Comparison of ENCODE assay signal across 22 cellular contexts in genomic region chr6:152426276-152426675, GRCh38.
DNase-seq lines count a peak whose midpoint lies in the region; ATAC-seq, FAIRE-seq and TF ChIP-seq lines count a peak whose summit lies in the region.
"Had no signal": no experiment of that assay in that cellular context is flagged by ENCODE, and none has a peak within 500 bp of the region (broad histone marks: within the 10 kb centered on the region; RNA-seq: fewer than 3 reads in every experiment).

No MANE protein-coding gene starts in this region.

- H3K4me2 ChIP-seq in GM23338 (no peak overlapping the region), GM12878 (ENCODE audit: control insufficient read depth, insufficient read depth) (no peak overlapping the region), keratinocyte (ENCODE audit: control insufficient read depth, extremely low read depth, insufficient read depth, low read depth, low read length) (no peak overlapping the region), neuronal stem cell (ENCODE audit: insufficient read depth, low read length, poor library complexity, severe bottlenecking) (no peak overlapping the region)
- H3K4me2 ChIP-seq: A549 had no signal

- no TSS peak for BruUV-seq in GM12878 (replicated peaks; lab: Mats Ljungman, UMichigan)

- no peak overlapping the region for H3K14ac ChIP-seq in neuronal stem cell (ENCODE audit: low read length)

- H3K9ac ChIP-seq in GM12878 (ENCODE audit: control insufficient read depth, insufficient read depth, low read length), result no peak overlapping the region
- H3K9ac ChIP-seq in keratinocyte (ENCODE audit: control insufficient read depth, extremely low read depth, insufficient read depth, low read length), result no peak overlapping the region
- H3K9ac ChIP-seq in neuronal stem cell (ENCODE audit: low read depth, low read length, poor library complexity), result no peak overlapping the region

- no peak overlapping the region for H2BK5ac ChIP-seq in neuronal stem cell (ENCODE audit: low read length)

- H3K4me1 Mint-ChIP-seq in GM23338, result no peaks in the 10 kb centered on the region
- H3K4me1 Mint-ChIP-seq: CD4-positive, alpha-beta memory T cell had no signal

- intact Hi-C loops in GM12878 (cut with micrococcal nuclease; ENCODE audit: unreplicated experiment), result no loop called here
- intact Hi-C loops in upper lobe of right lung (cut with DNase I), result no loop called here

- H3K9me3 Mint-ChIP-seq in GM23338, result no peaks in the 10 kb centered on the region; the same call in 2 of the 3 replicates

- no peaks in the 10 kb centered on the region for H3K9me1 ChIP-seq in keratinocyte (ENCODE audit: control insufficient read depth, extremely low read depth, insufficient read depth, low read length)

- H3F3A ChIP-seq in GM23338 (replicated peaks; ENCODE audit: low read depth), result no peaks in the 10 kb centered on the region

- no peak overlapping the region for H4K8ac ChIP-seq in neuronal stem cell (ENCODE audit: low read depth, low read length)

- in situ Hi-C loops in GM12878 (cut with MboI), result no loop called here

- H3K36me3 Mint-ChIP-seq in GM23338 (ENCODE audit: low read depth), result no peaks in the 10 kb centered on the region; the same call in 2 of the 3 replicates
- H3K36me3 Mint-ChIP-seq: CD4-positive, alpha-beta memory T cell had no signal

- H3K79me1 ChIP-seq in neuronal stem cell (ENCODE audit: low read depth, low read length), result no peaks in the 10 kb centered on the region

- H4K91ac ChIP-seq in neuronal stem cell (ENCODE audit: low read depth, low read length, poor library complexity), result no peak overlapping the region

- no peak for TF ChIP-seq EP300 in GM12878 (IDR thresholded peaks at IDR 0.05; ENCODE audit: borderline replicate concordance in 1 of 2, control insufficient read depth in 1 of 2, low read depth in 2 of 2, low read length in 2 of 2)

- ATAC-seq in GM23338 (no peak; the same call in 2 of the 3 replicates), GM12878 (peak; percentile 21; the same call in 1 of the 3 replicates), upper lobe of right lung (peak; percentile 74), GM21528 (IDR thresholded peaks at IDR 0.05; ENCODE audit: low FRiP score, unreplicated experiment) (no peak), GM18909 (IDR thresholded peaks at IDR 0.05; ENCODE audit: poor library complexity, unreplicated experiment) (no peak)
- ATAC-seq: A549, Panc1 had no signal

- WGBS in GM12878 (ENCODE audit: insufficient coverage, insufficient replicate concordance, low lambda C conversion rate, missing lambda C conversion rate), result 5% methylated on average over 6 of the region's 6 CpGs
- no CpG with 5 or more reads among the region's 6 CpGs for WGBS in neuronal stem cell (ENCODE audit: extremely low coverage in 2 of 2, insufficient read length in 2 of 2, insufficient replicate concordance in 1 of 2), 2 donors

- H3K4me3 Mint-ChIP-seq in GM23338, result no peak overlapping the region
- H3K4me3 Mint-ChIP-seq: CD4-positive, alpha-beta memory T cell had no signal

- no peak for TF ChIP-seq POLR2A in GM12878 (IDR thresholded peaks at IDR 0.05; ENCODE audit: low read depth, low read length)

- H2BK15ac ChIP-seq in neuronal stem cell (ENCODE audit: low read length), result no peak overlapping the region

- H3K79me2 ChIP-seq in GM23338 (replicated peaks; ENCODE audit: insufficient read depth) (no peaks in the 10 kb centered on the region), GM12878 (ENCODE audit: control insufficient read depth, insufficient read depth, low read length) (no peaks in the 10 kb centered on the region), keratinocyte (ENCODE audit: control insufficient read depth, insufficient read depth, low read length) (no peaks in the 10 kb centered on the region)

- SMC1A ChIA-PET in GM12878 (lab: Charles Lee; ENCODE audit: uncharacterized antibody, unreplicated experiment), result no interaction called here

- POLR2A ChIA-PET in GM12878 (lab: Charles Lee), result no interaction called here

- H3K9me2 ChIP-seq in GM23338 (ENCODE audit: insufficient read depth), result 0 out of 2 replicates have a peak, but pooled peaks cover 4% of the 10 kb centered on the region

- dilution Hi-C loops in keratinocyte (cut with MboI; ENCODE audit: extremely low pct_ligation_motif_present, low sequenced_read_pairs), result no loop called here

- no peak overlapping the region for H2BK12ac ChIP-seq in neuronal stem cell (ENCODE audit: low read length)

- no peaks in the 10 kb centered on the region for H3K9me3 ChIP-seq in GM12878 (replicated peaks; ENCODE audit: control insufficient read depth, insufficient read depth, low read length)
- H3K9me3 ChIP-seq in keratinocyte (ENCODE audit: control insufficient read depth, low read depth, low read length), result no peaks in the 10 kb centered on the region
- H3K9me3 ChIP-seq in upper lobe of right lung, result no peaks in the 10 kb centered on the region
- H3K9me3 ChIP-seq in neuronal stem cell (replicated peaks in 1 of 2; ENCODE audit: control insufficient read depth in 2 of 2, insufficient read depth in 1 of 2, low read depth in 1 of 2, low read length in 2 of 2), result no peaks in the 10 kb centered on the region
- H3K9me3 ChIP-seq: A549 had no signal

- FAIRE-seq in GM12878 (lab: Jason Lieb, UNC) (no peak), keratinocyte (lab: Jason Lieb, UNC) (no peak)
- FAIRE-seq: A549, H54 had no signal

- H3K18ac ChIP-seq in neuronal stem cell (ENCODE audit: low read length), result no peak overlapping the region

- H3K27me3 Mint-ChIP-seq in GM23338 (ENCODE audit: insufficient read depth, low read depth, poor library complexity), result peaks cover 2% of the 10 kb centered on the region

- H3K4ac ChIP-seq in neuronal stem cell (ENCODE audit: low read length), result no peak overlapping the region

- H3K27ac ChIP-seq in GM23338 (ENCODE audit: low read depth) (no peak overlapping the region), GM12878 (ENCODE audit: control insufficient read depth, insufficient read depth) (no peak overlapping the region), keratinocyte (ENCODE audit: control insufficient read depth, insufficient read depth, low read length) (no peak overlapping the region), upper lobe of right lung (no peak overlapping the region), neuronal stem cell (replicated peaks; ENCODE audit: low read length) (no peak overlapping the region)
- H3K27ac ChIP-seq: A549, RWPE1 had no signal

- H3K27me3 ChIP-seq in GM23338 (ENCODE audit: insufficient read depth) (no peaks in the 10 kb centered on the region), GM12878 (replicated peaks in 1 of 2; ENCODE audit: control insufficient read depth in 2 of 2, insufficient read depth in 2 of 2, low read length in 1 of 2) (no peaks in the 10 kb centered on the region; a peak in 1 of 4 replicates), keratinocyte (ENCODE audit: control insufficient read depth, extremely low read depth, insufficient read depth, low read length) (no peaks in the 10 kb centered on the region), upper lobe of right lung (no peaks in the 10 kb centered on the region), neuronal stem cell (ENCODE audit: control insufficient read depth in 3 of 3, insufficient read depth in 3 of 3, low read depth in 1 of 3, low read length in 3 of 3) (no peaks in the 10 kb centered on the region)

- H3K4me3 ChIP-seq in GM23338 (no peak overlapping the region), GM12878 (no peak overlapping the region), keratinocyte (ENCODE audit: control insufficient read depth in 2 of 3, extremely low read depth in 1 of 3, insufficient read depth in 2 of 3, low read depth in 1 of 3, low read length in 3 of 3) (no peak overlapping the region), upper lobe of right lung (no peak overlapping the region), neuronal stem cell (ENCODE audit: low read length in 2 of 2) (no peak overlapping the region)
- H3K4me3 ChIP-seq: A549 had no signal

- H2AFZ ChIP-seq in GM23338, result peak overlapping the region; percentile 28; the same call in 1 of the 2 replicates
- H2AFZ ChIP-seq in GM12878 (ENCODE audit: control insufficient read depth, low read depth, low read length), result no peak overlapping the region
- peak overlapping the region; percentile 38 for H2AFZ ChIP-seq in keratinocyte (ENCODE audit: control insufficient read depth, low read length)
- H2AFZ ChIP-seq in neuronal stem cell (ENCODE audit: low read length), result no peak overlapping the region

- H3K23ac ChIP-seq in neuronal stem cell (ENCODE audit: low read depth, low read length, poor library complexity), result no peak overlapping the region

- H2BK120ac ChIP-seq in neuronal stem cell (ENCODE audit: low read depth, low read length), result no peak overlapping the region

- TF ChIP-seq CTCF in GM23338 (conservative IDR thresholded peaks at IDR 0.05; ENCODE audit: low read depth in 2 of 2) (no peak), GM12878 (IDR thresholded peaks at IDR 0.05 in 2 of 3, conservative IDR thresholded peaks at IDR 0.05 in 1 of 3; ENCODE audit: control insufficient read depth in 2 of 3, extremely low read depth in 1 of 3, insufficient read depth in 1 of 3, low read depth in 3 of 3, low read length in 3 of 3) (no peak), keratinocyte (optimal IDR thresholded peaks at IDR 0.05 in 1 of 3, IDR thresholded peaks at IDR 0.05 in 1 of 3, conservative IDR thresholded peaks at IDR 0.05 in 1 of 3; ENCODE audit: extremely low read depth in 1 of 3, insufficient read depth in 2 of 3, low read length in 3 of 3) (peak in 1 of 3 experiments; percentile 42), upper lobe of right lung (IDR thresholded peaks at IDR 0.05) (no peak)

- DNase-seq in GM23338 (ENCODE audit: low spot score), result no peak
- no peak for DNase-seq in GM12878 (ENCODE audit: low read depth, low spot score)
- no peak for DNase-seq in keratinocyte (ENCODE audit: low read depth, low spot score)
- no peak for DNase-seq in upper lobe of right lung
- DNase-seq in neuronal stem cell (ENCODE audit: low spot score), result no peak
- DNase-seq: C1 segment of cervical spinal cord; CD4-positive, alpha-beta memory T cell; COR-L47; DMS53; IMR-90; KG1; MM.1S; NCI-H2029; NCI-H446; NCI-H524 treated with DMSO at 0.1 percent for 48 hours; SHP77 had no signal

- H2AK5ac ChIP-seq in neuronal stem cell (ENCODE audit: low read depth, low read length), result no peak overlapping the region

- CTCF ChIA-PET in GM12878 (lab: Yijun Ruan, JAX), result no interaction called here

- H4K20me1 ChIP-seq in GM23338 (replicated peaks; ENCODE audit: insufficient read depth) (no peaks in the 10 kb centered on the region), GM12878 (ENCODE audit: control insufficient read depth, insufficient read depth) (no peaks in the 10 kb centered on the region), keratinocyte (ENCODE audit: control insufficient read depth, extremely low read depth, insufficient read depth, low read length) (no peaks in the 10 kb centered on the region)

- no peak for TF ChIP-seq RAD21 in GM12878 (IDR thresholded peaks at IDR 0.05; ENCODE audit: insufficient read depth, low read depth, low read length)

- H3K4me1 ChIP-seq in GM23338 (ENCODE audit: insufficient read depth) (no peaks in the 10 kb centered on the region), GM12878 (ENCODE audit: control insufficient read depth, insufficient read depth, low read length) (no peaks in the 10 kb centered on the region), keratinocyte (ENCODE audit: control insufficient read depth, extremely low read depth, insufficient read depth, low read length) (no peaks in the 10 kb centered on the region), upper lobe of right lung (no peaks in the 10 kb centered on the region), neuronal stem cell (ENCODE audit: control insufficient read depth in 2 of 2, insufficient read depth in 1 of 2, low read depth in 1 of 2, low read length in 2 of 2) (no peaks in the 10 kb centered on the region)
- H3K4me1 ChIP-seq: A549 had no signal

- no peaks in the 10 kb centered on the region for H3K36me3 ChIP-seq in GM23338 (ENCODE audit: insufficient read depth)
- no peaks in the 10 kb centered on the region for H3K36me3 ChIP-seq in GM12878 (ENCODE audit: control insufficient read depth in 2 of 2, insufficient read depth in 2 of 2, low read length in 1 of 2)
- H3K36me3 ChIP-seq in keratinocyte (ENCODE audit: control insufficient read depth in 2 of 2, extremely low read depth in 1 of 2, insufficient read depth in 2 of 2, low read length in 2 of 2), result no peaks in the 10 kb centered on the region
- no peaks in the 10 kb centered on the region for H3K36me3 ChIP-seq in upper lobe of right lung
- no peaks in the 10 kb centered on the region for H3K36me3 ChIP-seq in neuronal stem cell (replicated peaks in 1 of 2; ENCODE audit: control insufficient read depth in 2 of 2, insufficient read depth in 2 of 2, low read length in 2 of 2)

- no peak overlapping the region for H3K27ac Mint-ChIP-seq in GM23338
- H3K27ac Mint-ChIP-seq: CD4-positive, alpha-beta memory T cell had no signal

- RAD21 ChIA-PET in GM12878 (lab: Charles Lee; ENCODE audit: unreplicated experiment), result no interaction called here

Comparison
In these comparisons a context has a peak if more than half of its experiments do, and no peak if none do; other contexts are left out.
1. ATAC-seq: peak in GM12878 (single experiment) and upper lobe of right lung (single experiment); none in GM23338 (single experiment), GM21528 (single experiment) and GM18909 (single experiment).
2. H2AFZ ChIP-seq: peak in GM23338 (single experiment) and keratinocyte (single experiment); none in GM12878 (single experiment) and neuronal stem cell (single experiment).